16 cellular contexts compared by ENCODE assay signal in the genomic region with DNA sequence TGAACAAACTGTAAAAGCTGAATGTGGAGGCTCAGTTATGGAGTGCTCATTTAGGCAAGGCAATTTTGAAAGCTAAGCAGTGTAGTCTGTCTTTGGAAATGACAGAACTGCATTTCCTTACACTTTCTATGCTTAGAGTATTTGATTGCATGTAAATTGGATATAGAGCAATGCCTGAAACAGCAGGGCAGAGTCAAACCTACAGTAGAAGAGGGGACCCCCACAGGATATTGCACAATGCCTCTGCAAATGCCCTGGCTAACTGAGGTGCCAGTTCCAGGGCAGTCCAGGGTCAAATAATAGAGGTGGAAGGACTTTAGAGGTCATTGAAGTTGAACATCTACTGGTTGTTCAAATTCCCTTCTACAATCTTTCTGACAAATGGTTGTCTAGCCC. TPM values are rescaled to one million over a fixed set of nuclear protein-coding genes. Genes with fewer than 3 reads are reported as not detected.
A peak's percentile ranks its signal among the peaks of the same experiment; 100 is the strongest.
DNase-seq lines count a peak whose midpoint lies in the region; ATAC-seq, FAIRE-seq and TF ChIP-seq lines count a peak whose summit lies in the region.
"Had no signal": no experiment of that assay in that cellular context is flagged by ENCODE, and none has a peak within 500 bp of the region (broad histone marks: within the 10 kb centered on the region; RNA-seq: fewer than 3 reads in every experiment).

No MANE protein-coding gene starts in this region.

- H3K9me3 Mint-ChIP-seq in brain = no peaks in the 10 kb centered on the region
- H3K9me3 Mint-ChIP-seq in osteocyte (ENCODE audit: unreplicated experiment) = no peaks in the 10 kb centered on the region

- H3K4me1 Mint-ChIP-seq in brain (peaks cover 59% of the 10 kb centered on the region), osteocyte (ENCODE audit: unreplicated experiment) (peaks cover 14% of the 10 kb centered on the region)

- peak; percentile 67 for FAIRE-seq in G401.6 (lab: Jason Lieb, UNC)
- FAIRE-seq: A204.1, K562 had no signal

- H3K36me3 Mint-ChIP-seq in brain (no peaks in the 10 kb centered on the region), osteocyte (ENCODE audit: unreplicated experiment) (no peaks in the 10 kb centered on the region)

- H3K27me3 ChIP-seq in layer of hippocampus (ENCODE audit: control insufficient read depth, insufficient read depth, low read length) = peaks cover 3% of the 10 kb centered on the region

- peak overlapping the region; percentile 40 for H3K27ac ChIP-seq in layer of hippocampus (ENCODE audit: low read depth, low read length)

- peak overlapping the region; percentile 91 to 97 (median 94) for H3K4me3 Mint-ChIP-seq in brain
- H3K4me3 Mint-ChIP-seq in osteocyte (ENCODE audit: unreplicated experiment) = peak overlapping the region; percentile 41

- no peak for ATAC-seq in HG03025 (IDR thresholded peaks at IDR 0.05; ENCODE audit: low FRiP score, unreplicated experiment)
- ATAC-seq: K562 had no signal

- TF ChIP-seq CTCF in brain (conservative IDR thresholded peaks at IDR 0.05) (no peak), osteocyte (IDR thresholded peaks at IDR 0.05) (no peak)

- peak overlapping the region in 4 of 5 experiments; percentile 80 to 93 (median 92) for H3K27ac Mint-ChIP-seq in brain
- H3K27ac Mint-ChIP-seq in osteocyte (ENCODE audit: unreplicated experiment) = no peak overlapping the region
- H3K27ac Mint-ChIP-seq: CD14-positive monocyte had no signal

- peaks cover 28% of the 10 kb centered on the region for H3K27me3 Mint-ChIP-seq in brain
- H3K27me3 Mint-ChIP-seq in osteocyte (ENCODE audit: unreplicated experiment) = peaks cover 76% of the 10 kb centered on the region

- DNase-seq in osteocyte (ENCODE audit: extremely low spot score, unreplicated experiment) (no peak), AML-193 (lab: John Stamatoyannopoulos, UW) (no peak)
- DNase-seq in activated CD4-positive, CD25-positive, alpha-beta regulatory T cell (lab: John Stamatoyannopoulos, UW) = no peak
- DNase-seq: COR-L47, NCI-H187, NCI-H446, OCI-M1, SIG-M5 had no signal

RNA-seq across cellular contexts. Expression of gene TMEM178A, which starts 2.2 kb away (rescaled TPM):
- polyA plus RNA-seq in brain (ENCODE audit: insufficient read depth, low read depth, low replicate concordance) = 25.1 TPM
- total RNA-seq in osteocyte = 0.71 and 1.6 TPM in 2 replicates
- total RNA-seq: K562, RPMI7951 had no signal
- polyA plus RNA-seq: CD14-positive monocyte had no signal
